1 cellular context compared by ENCODE assay signal in the genomic region with DNA sequence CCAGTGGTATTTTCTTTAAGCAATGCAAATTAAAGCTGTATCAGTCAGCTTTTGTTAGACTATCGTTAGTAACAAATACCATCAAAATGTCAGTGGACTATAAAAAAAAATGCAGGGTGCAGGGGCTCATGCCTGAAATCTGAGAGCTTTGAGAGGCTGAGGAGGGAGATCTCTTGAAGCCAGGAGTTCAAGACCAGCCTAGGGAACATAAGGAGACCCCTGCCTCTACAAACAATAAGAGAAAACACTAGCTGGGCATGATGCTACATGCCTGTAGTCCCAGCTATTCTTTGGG.
TF ChIP-seq lines count a peak whose summit lies in the region.

No MANE protein-coding gene starts in this region.

TF ChIP-seq in HepG2, 621 proteins besides CTCF, POLR2A, EP300 and RAD21 (continued from another document):
- TF ChIP-seq, protein P1, sequence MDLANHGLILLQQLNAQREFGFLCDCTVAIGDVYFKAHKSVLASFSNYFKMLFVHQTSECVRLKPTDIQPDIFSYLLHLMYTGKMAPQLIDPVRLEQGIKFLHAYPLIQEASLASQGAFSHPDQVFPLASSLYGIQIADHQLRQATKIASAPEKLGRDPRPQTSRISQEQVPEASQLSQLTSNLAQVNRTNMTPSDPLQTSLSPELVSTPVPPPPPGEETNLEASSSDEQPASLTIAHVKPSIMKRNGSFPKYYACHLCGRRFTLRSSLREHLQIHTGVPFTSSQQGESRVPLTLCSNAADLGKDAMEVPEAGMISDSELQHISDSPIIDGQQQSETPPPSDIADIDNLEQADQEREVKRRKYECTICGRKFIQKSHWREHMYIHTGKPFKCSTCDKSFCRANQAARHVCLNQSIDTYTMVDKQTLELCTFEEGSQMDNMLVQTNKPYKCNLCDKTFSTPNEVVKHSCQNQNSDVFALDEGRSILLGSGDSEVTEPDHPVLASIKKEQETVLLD (CRISPR knock-in tag; IDR thresholded peaks at IDR 0.05; ENCODE audit: low read depth), result no peak
- TF ChIP-seq, protein P2, sequence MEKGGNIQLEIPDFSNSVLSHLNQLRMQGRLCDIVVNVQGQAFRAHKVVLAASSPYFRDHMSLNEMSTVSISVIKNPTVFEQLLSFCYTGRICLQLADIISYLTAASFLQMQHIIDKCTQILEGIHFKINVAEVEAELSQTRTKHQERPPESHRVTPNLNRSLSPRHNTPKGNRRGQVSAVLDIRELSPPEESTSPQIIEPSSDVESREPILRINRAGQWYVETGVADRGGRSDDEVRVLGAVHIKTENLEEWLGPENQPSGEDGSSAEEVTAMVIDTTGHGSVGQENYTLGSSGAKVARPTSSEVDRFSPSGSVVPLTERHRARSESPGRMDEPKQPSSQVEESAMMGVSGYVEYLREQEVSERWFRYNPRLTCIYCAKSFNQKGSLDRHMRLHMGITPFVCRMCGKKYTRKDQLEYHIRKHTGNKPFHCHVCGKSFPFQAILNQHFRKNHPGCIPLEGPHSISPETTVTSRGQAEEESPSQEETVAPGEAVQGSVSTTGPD (CRISPR knock-in tag; IDR thresholded peaks at IDR 0.05), result no peak
- no peak for TF ChIP-seq MAFK (conservative IDR thresholded peaks at IDR 0.05 in 1 of 2, IDR thresholded peaks at IDR 0.05 in 1 of 2; ENCODE audit: low read length in 2 of 2)
